29 cellular contexts compared by ENCODE assay signal in genomic region chrX:37487271-37487670, GRCh38.
"Had no signal": no experiment of that assay in that cellular context is flagged by ENCODE, and none has a peak within 500 bp of the region (broad histone marks: within the 10 kb centered on the region; RNA-seq: fewer than 3 reads in every experiment).

No MANE protein-coding gene starts in this region.

- H3K4me3 Mint-ChIP-seq: stimulated activated effector memory CD8-positive, alpha-beta T cell treated with anti-CD3 and anti-CD28 coated beads, Interleukin-12 subunit alpha, Interleukin-12 subunit beta, amount 100 ng/mL, for 72 hours; stimulated activated memory B cell treated with anti-CD40 and anti-IgM and Interleukin-4, amounts not matched to agents 10 μg/mL and 1 μg/mL and 100 μg/mL, for 72 hours; stimulated activated naive B cell treated with anti-CD40 and anti-IgM and Interleukin-4, amounts not matched to agents 10 μg/mL and 1 μg/mL and 100 μg/mL, for 72 hours; stimulated activated naive CD8-positive, alpha-beta T cell treated with anti-CD3 and anti-CD28 coated beads, Interleukin-15, amount 100 ng/mL, for 72 hours; stimulated activated naive CD8-positive, alpha-beta T cell treated with anti-CD3 and anti-CD28 coated beads, Interleukin-15, Interleukin-2, amounts not matched to agents 100 ng/mL and 50 ng/mL, for 24 hours; type B pancreatic cell had no signal

- H3K36me3 Mint-ChIP-seq: stimulated activated effector memory CD8-positive, alpha-beta T cell treated with anti-CD3 and anti-CD28 coated beads, Interleukin-12 subunit alpha, Interleukin-12 subunit beta, amount 100 ng/mL, for 72 hours; stimulated activated memory B cell treated with anti-CD40 and anti-IgM and Interleukin-4, amounts not matched to agents 10 μg/mL and 1 μg/mL and 100 μg/mL, for 72 hours; stimulated activated naive B cell treated with anti-CD40 and anti-IgM and Interleukin-4, amounts not matched to agents 10 μg/mL and 1 μg/mL and 100 μg/mL, for 72 hours; type B pancreatic cell had no signal

- H3K27ac Mint-ChIP-seq: stimulated activated effector memory CD8-positive, alpha-beta T cell treated with anti-CD3 and anti-CD28 coated beads, Interleukin-12 subunit alpha, Interleukin-12 subunit beta, amount 100 ng/mL, for 72 hours; stimulated activated memory B cell treated with anti-CD40 and anti-IgM and Interleukin-4, amounts not matched to agents 10 μg/mL and 1 μg/mL and 100 μg/mL, for 72 hours; stimulated activated naive B cell treated with anti-CD40 and anti-IgM and Interleukin-4, amounts not matched to agents 10 μg/mL and 1 μg/mL and 100 μg/mL, for 72 hours; stimulated activated naive CD8-positive, alpha-beta T cell treated with anti-CD3 and anti-CD28 coated beads, Interleukin-15, amount 100 ng/mL, for 72 hours; stimulated activated naive CD8-positive, alpha-beta T cell treated with anti-CD3 and anti-CD28 coated beads, Interleukin-15, Interleukin-2, amounts not matched to agents 100 ng/mL and 50 ng/mL, for 24 hours; type B pancreatic cell had no signal

- H3K4me1 Mint-ChIP-seq: stimulated activated effector memory CD8-positive, alpha-beta T cell treated with anti-CD3 and anti-CD28 coated beads, Interleukin-12 subunit alpha, Interleukin-12 subunit beta, amount 100 ng/mL, for 72 hours; stimulated activated memory B cell treated with anti-CD40 and anti-IgM and Interleukin-4, amounts not matched to agents 10 μg/mL and 1 μg/mL and 100 μg/mL, for 72 hours; stimulated activated naive B cell treated with anti-CD40 and anti-IgM and Interleukin-4, amounts not matched to agents 10 μg/mL and 1 μg/mL and 100 μg/mL, for 72 hours; stimulated activated naive CD8-positive, alpha-beta T cell treated with anti-CD3 and anti-CD28 coated beads, Interleukin-15, amount 100 ng/mL, for 72 hours had no signal

- H3K36me3 ChIP-seq: stomach, suprapubic skin, thoracic aorta, thyroid gland, tibial artery, tibial nerve, transverse colon, upper lobe of left lung, upper lobe of right lung, uterus, vagina had no signal

- H3K27me3 Mint-ChIP-seq: stimulated activated memory B cell treated with anti-CD40 and anti-IgM and Interleukin-4, amounts not matched to agents 10 μg/mL and 1 μg/mL and 100 μg/mL, for 72 hours; stimulated activated naive CD8-positive, alpha-beta T cell treated with anti-CD3 and anti-CD28 coated beads, Interleukin-15, amount 100 ng/mL, for 72 hours; stimulated activated naive CD8-positive, alpha-beta T cell treated with anti-CD3 and anti-CD28 coated beads, Interleukin-15, Interleukin-2, amounts not matched to agents 100 ng/mL and 50 ng/mL, for 24 hours; type B pancreatic cell had no signal

- ATAC-seq: stimulated activated effector memory CD8-positive, alpha-beta T cell treated with anti-CD3 and anti-CD28 coated beads, Interleukin-12 subunit alpha, Interleukin-12 subunit beta, amount 100 ng/mL, for 72 hours; stimulated activated memory B cell treated with anti-CD40 and anti-IgM and Interleukin-4, amounts not matched to agents 10 μg/mL and 1 μg/mL and 100 μg/mL, for 72 hours; stimulated activated naive B cell treated with anti-CD40 and anti-IgM and Interleukin-4, amounts not matched to agents 10 μg/mL and 1 μg/mL and 100 μg/mL, for 72 hours; stimulated activated naive CD8-positive, alpha-beta T cell treated with anti-CD3 and anti-CD28 coated beads, Interleukin-15, amount 100 ng/mL, for 72 hours; stimulated activated naive CD8-positive, alpha-beta T cell treated with anti-CD3 and anti-CD28 coated beads, Interleukin-15, Interleukin-2, amounts not matched to agents 100 U/mL and 50 U/mL, for 24 hours; upper lobe of right lung had no signal

- H3K4me3 ChIP-seq: stomach, suprapubic skin, testis, thoracic aorta, thyroid gland, tibial artery, tibial nerve, transverse colon, upper lobe of left lung, upper lobe of right lung, uterus, vagina had no signal

- DNase-seq: stimulated activated CD4-positive, alpha-beta T cell treated with anti-CD3 and anti-CD28 coated beads, Interleukin-2, amount 100 ng/mL, for 48 hours; stimulated activated CD4-positive, alpha-beta T cell treated with anti-CD3 and anti-CD28 coated beads, Interleukin-4, amount 100 ng/mL, for 1 hour; stimulated activated CD4-positive, alpha-beta T cell treated with anti-CD3 and anti-CD28 coated beads, Interleukin-4, amount 100 ng/mL, for 24 hours; stimulated activated CD4-positive, alpha-beta T cell treated with anti-CD3 and anti-CD28 coated beads, Interleukin-4, amount 100 ng/mL, for 4 hours; stimulated activated CD8-positive, alpha-beta memory T cell treated with anti-CD3 and anti-CD28 coated beads, Interleukin-4, amount 100 ng/mL, for 48 hours; stimulated activated naive B cell treated with anti-CD40 and anti-IgM and Interleukin-4, amounts not matched to agents 10 μg/mL and 1 μg/mL and 100 μg/mL, for 72 hours; stimulated activated naive CD4-positive, alpha-beta T cell; stimulated activated naive CD4-positive, alpha-beta T cell treated with Interleukin-2 at 50 U/mL for 16 hours; stimulated activated naive CD8-positive, alpha-beta T cell treated with anti-CD3 and anti-CD28 coated beads, Interleukin-15, amount 100 ng/mL, for 72 hours; stimulated activated naive CD8-positive, alpha-beta T cell treated with anti-CD3 and anti-CD28 coated beads, Interleukin-15, Interleukin-2, amounts not matched to agents 100 U/mL and 50 U/mL, for 24 hours; stomach; substantia nigra; testis; thyroid gland; tibial artery; transverse colon; trophoblast cell; upper lobe of left lung; upper lobe of right lung; uterus had no signal

- H3K9me3 Mint-ChIP-seq: stimulated activated effector memory CD8-positive, alpha-beta T cell treated with anti-CD3 and anti-CD28 coated beads, Interleukin-12 subunit alpha, Interleukin-12 subunit beta, amount 100 ng/mL, for 72 hours; stimulated activated memory B cell treated with anti-CD40 and anti-IgM and Interleukin-4, amounts not matched to agents 10 μg/mL and 1 μg/mL and 100 μg/mL, for 72 hours; stimulated activated naive B cell treated with anti-CD40 and anti-IgM and Interleukin-4, amounts not matched to agents 10 μg/mL and 1 μg/mL and 100 μg/mL, for 72 hours; stimulated activated naive CD8-positive, alpha-beta T cell treated with anti-CD3 and anti-CD28 coated beads, Interleukin-15, amount 100 ng/mL, for 72 hours; stimulated activated naive CD8-positive, alpha-beta T cell treated with anti-CD3 and anti-CD28 coated beads, Interleukin-15, Interleukin-2, amounts not matched to agents 100 ng/mL and 50 ng/mL, for 24 hours; type B pancreatic cell had no signal

- FAIRE-seq: urothelium cell line had no signal

- H3K27me3 ChIP-seq: stomach, suprapubic skin, testis, thyroid gland, tibial artery, tibial nerve, transverse colon, upper lobe of left lung, upper lobe of right lung, uterus, vagina had no signal

- H3K4me1 ChIP-seq: stomach, suprapubic skin, testis, thyroid gland, tibial artery, tibial nerve, transverse colon, upper lobe of left lung, upper lobe of right lung, uterus, vagina had no signal

- H3K27ac ChIP-seq: stomach, suprapubic skin, testis, thoracic aorta, thyroid gland, tibial artery, tibial nerve, transverse colon, upper lobe of left lung, upper lobe of right lung, uterus, vagina had no signal

- H3K9me3 ChIP-seq: stomach, suprapubic skin, testis, thoracic aorta, thyroid gland, tibial artery, tibial nerve, transverse colon, upper lobe of left lung, upper lobe of right lung, uterus, vagina had no signal
